Comparison of ENCODE assay signal across 1 cellular context in the genomic region with DNA sequence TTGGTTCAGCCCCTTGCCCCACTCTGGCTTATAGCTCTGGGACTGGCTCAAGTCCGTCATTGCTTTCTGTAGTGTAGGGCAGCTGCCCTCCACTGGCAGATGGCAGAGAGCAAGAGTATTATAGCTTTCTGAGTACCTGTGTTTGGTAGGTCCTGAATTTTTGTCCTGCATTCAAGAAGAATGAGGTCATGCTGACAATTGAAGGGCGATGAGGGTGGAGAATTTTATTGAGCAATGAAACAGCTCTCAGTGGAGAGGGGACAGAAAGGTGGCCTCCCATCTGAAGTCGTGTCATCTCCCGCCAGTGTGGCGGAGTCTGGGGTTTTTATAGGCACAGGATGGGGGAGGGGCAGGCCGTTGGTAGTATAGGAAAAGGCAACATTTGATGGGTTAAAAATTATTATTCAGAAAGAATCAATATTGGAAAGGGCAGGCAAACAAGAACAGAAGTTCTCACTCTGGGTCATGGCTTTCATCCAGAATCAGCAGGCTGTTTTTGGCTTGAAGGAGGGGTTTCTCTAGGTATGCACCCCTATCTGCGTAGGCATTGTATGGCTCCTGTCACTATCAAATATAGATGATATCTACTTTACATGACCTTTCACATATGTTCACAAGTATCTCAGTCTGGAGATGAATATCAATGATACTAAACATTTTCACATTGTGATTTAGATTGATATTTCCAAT.
TF ChIP-seq lines count a peak whose summit lies in the region.

No MANE protein-coding gene starts in this region.

TF ChIP-seq in WTC11, 78 proteins besides CTCF, POLR2A, EP300 and RAD21 (continued from another document):
- TF ChIP-seq, protein P1, sequence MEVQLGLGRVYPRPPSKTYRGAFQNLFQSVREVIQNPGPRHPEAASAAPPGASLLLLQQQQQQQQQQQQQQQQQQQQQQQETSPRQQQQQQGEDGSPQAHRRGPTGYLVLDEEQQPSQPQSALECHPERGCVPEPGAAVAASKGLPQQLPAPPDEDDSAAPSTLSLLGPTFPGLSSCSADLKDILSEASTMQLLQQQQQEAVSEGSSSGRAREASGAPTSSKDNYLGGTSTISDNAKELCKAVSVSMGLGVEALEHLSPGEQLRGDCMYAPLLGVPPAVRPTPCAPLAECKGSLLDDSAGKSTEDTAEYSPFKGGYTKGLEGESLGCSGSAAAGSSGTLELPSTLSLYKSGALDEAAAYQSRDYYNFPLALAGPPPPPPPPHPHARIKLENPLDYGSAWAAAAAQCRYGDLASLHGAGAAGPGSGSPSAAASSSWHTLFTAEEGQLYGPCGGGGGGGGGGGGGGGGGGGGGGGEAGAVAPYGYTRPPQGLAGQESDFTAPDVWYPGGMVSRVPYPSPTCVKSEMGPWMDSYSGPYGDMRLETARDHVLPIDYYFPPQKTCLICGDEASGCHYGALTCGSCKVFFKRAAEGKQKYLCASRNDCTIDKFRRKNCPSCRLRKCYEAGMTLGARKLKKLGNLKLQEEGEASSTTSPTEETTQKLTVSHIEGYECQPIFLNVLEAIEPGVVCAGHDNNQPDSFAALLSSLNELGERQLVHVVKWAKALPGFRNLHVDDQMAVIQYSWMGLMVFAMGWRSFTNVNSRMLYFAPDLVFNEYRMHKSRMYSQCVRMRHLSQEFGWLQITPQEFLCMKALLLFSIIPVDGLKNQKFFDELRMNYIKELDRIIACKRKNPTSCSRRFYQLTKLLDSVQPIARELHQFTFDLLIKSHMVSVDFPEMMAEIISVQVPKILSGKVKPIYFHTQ (CRISPR knock-in tag; IDR thresholded peaks at IDR 0.05): no peak
- no peak for TF ChIP-seq NR3C1 (CRISPR knock-in tag; conservative IDR thresholded peaks at IDR 0.05; ENCODE audit: low read depth)
- TF ChIP-seq ZSCAN18 (CRISPR knock-in tag; IDR thresholded peaks at IDR 0.05): no peak
- no peak for TF ChIP-seq HMGA2 (CRISPR knock-in tag; IDR thresholded peaks at IDR 0.05)
